Comparison of ENCODE assay signal across 1 cellular context in the genomic region with DNA sequence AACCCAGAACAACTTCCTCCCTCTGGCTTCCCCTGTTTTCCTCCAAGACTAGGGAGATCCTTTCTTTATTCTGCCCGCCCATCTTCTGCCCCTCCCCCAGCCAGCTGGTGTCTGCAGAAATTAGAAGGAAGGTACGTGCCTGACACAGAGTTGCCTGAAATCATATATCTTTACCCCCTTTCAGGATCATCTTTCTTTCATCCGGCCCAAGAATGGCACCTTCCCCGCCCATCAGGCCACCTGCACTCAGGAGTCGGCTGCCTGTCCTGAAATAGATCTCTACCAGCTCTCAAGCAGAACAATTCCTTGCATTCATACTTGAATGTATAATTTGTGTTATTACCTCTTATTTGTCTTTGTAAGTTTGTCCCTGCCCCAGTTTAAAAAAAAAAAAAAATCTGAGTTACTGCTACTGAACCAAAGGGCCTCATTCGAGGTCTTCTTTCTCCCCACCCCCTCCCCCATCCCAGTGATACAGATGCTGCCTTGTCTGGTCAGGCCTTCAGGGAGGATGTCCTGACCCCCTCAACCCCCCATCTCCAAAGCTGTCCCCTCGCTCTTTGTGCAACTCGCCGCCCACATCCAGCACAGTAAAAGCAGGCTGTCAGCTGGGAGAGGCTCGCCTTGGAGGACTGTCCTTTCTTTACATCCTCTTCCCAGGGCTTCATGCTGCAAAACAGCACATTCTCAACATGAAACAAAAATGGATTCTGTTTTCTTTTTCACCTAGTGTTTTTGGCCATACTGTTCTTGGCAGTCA.
TF ChIP-seq lines count a peak whose summit lies in the region.

No MANE protein-coding gene starts in this region.

TF ChIP-seq in HCT116, 20 proteins besides CTCF, POLR2A, EP300 and RAD21 (continued from another document):
- TF ChIP-seq TCF7L2 (IDR thresholded peaks at IDR 0.05; ENCODE audit: borderline replicate concordance, extremely low read depth, insufficient read depth, insufficient read length), result no peak
- no peak for TF ChIP-seq CEBPB (IDR thresholded peaks at IDR 0.05; ENCODE audit: low read depth)
